8 cellular contexts compared by ENCODE assay signal in genomic region chr1:243917863-243918565, GRCh38.
DNase-seq lines count a peak whose midpoint lies in the region; ATAC-seq, FAIRE-seq and TF ChIP-seq lines count a peak whose summit lies in the region.

No MANE protein-coding gene starts in this region.

- H3K36me3 Mint-ChIP-seq in memory B cell = no peaks in the 10 kb centered on the region

- H3K4me1 Mint-ChIP-seq in memory B cell = peaks cover 15% of the 10 kb centered on the region

- peak; percentile 27 for ATAC-seq in Right ventricle myocardium superior (ENCODE audit: poor library complexity)
- ATAC-seq in Right ventricle myocardium inferior = no peak
- ATAC-seq in memory B cell (ENCODE audit: low read depth) = peak; percentile 29
- ATAC-seq in GM18519 (IDR thresholded peaks at IDR 0.05; ENCODE audit: low FRiP score, unreplicated experiment) = no peak
- ATAC-seq in HG02623 (IDR thresholded peaks at IDR 0.05; ENCODE audit: unreplicated experiment) = no peak

- H3K9me3 Mint-ChIP-seq in memory B cell = no peaks in the 10 kb centered on the region

- intact Hi-C loops in Right ventricle myocardium superior (cut with DNase I) = no loop called here
- intact Hi-C loops in Right ventricle myocardium inferior (cut with DNase I) = loop anchor here (5.0 kb wide), 1 partner anchor 66 kb away; the partner anchor contains the start of gene AKT3

- FAIRE-seq in urothelium cell line (lab: Jason Lieb, UNC) = no peak

- H3K27ac Mint-ChIP-seq in memory B cell = no peak overlapping the region

- H3K4me3 Mint-ChIP-seq in memory B cell = peak overlapping the region; percentile 79

- TF ChIP-seq CTCF in cardiac fibroblast (IDR thresholded peaks at IDR 0.05; ENCODE audit: low read depth, low read length) = no peak

- peaks cover 20% of the 10 kb centered on the region for H3K27me3 Mint-ChIP-seq in memory B cell

- H3K4me3 ChIP-seq in cardiac fibroblast (replicated peaks in 1 of 2; ENCODE audit: low read depth in 2 of 2, low read length in 2 of 2) = peak overlapping the region; percentile 57 to 58

- DNase-seq in Right ventricle myocardium superior (no peak), Right ventricle myocardium inferior (ENCODE audit: missing footprints) (no peak), cardiac fibroblast (ENCODE audit: low read depth in 2 of 2) (peak; percentile 32 to 58), memory B cell (ENCODE audit: low spot score in 2 of 2) (no peak), urothelium cell line (ENCODE audit: low spot score) (peak; percentile 39), NCI-H446 treated with DMSO at 0.1 percent for 48 hours (lab: John Stamatoyannopoulos, UW) (no peak)

Comparison
In these comparisons a context has a peak if more than half of its experiments do, and no peak if none do; other contexts are left out.
1. ATAC-seq: peak in Right ventricle myocardium superior (single experiment) and memory B cell (single experiment); none in Right ventricle myocardium inferior (single experiment), GM18519 (single experiment) and HG02623 (single experiment).
2. DNase-seq: peak in cardiac fibroblast (2 of 2) and urothelium cell line (single experiment); none in Right ventricle myocardium superior (single experiment), Right ventricle myocardium inferior (single experiment), memory B cell (0 of 2) and NCI-H446 treated with DMSO at 0.1 percent for 48 hours (single experiment).